In the genomic region with DNA sequence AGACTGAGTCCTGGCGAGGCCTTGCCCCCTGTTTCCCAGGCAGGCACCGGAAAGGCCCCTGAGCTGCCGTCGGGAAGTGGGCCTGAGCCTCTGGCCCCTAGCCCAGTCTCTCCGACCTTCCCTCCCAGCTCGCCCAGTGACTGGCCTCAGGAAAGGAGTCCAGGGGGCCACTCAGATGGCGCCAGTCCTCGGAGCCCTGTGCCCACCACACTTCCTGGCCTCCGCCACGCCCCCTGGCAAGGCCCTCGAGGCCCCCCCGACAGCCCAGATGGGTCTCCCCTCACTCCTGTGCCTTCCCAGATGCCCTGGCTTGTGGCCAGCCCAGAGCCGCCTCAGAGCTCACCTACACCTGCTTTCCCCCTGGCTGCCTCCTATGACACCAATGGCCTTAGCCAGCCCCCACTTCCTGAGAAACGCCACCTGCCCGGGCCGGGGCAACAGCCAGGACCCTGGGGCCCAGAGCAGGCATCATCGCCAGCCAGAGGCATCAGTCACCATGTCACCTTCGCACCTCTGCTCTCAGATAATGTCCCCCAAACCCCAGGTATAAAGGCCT, we compare ENCODE assay signal across 12 cellular contexts. TPM values are rescaled to one million over a fixed set of nuclear protein-coding genes. Genes with fewer than 3 reads are reported as not detected.
A peak's percentile ranks its signal among the peaks of the same experiment; 100 is the strongest.
DNase-seq lines count a peak whose midpoint lies in the region; ATAC-seq lines count a peak whose summit lies in the region.
"Had no signal": no experiment of that assay in that cellular context is flagged by ENCODE, and none has a peak within 500 bp of the region (broad histone marks: within the 10 kb centered on the region; RNA-seq: fewer than 3 reads in every experiment).

No MANE protein-coding gene starts in this region.

- H2BK5ac ChIP-seq in mesenchymal stem cell (ENCODE audit: low read depth, low read length, poor library complexity, severe bottlenecking), result no peak overlapping the region

- H2BK120ac ChIP-seq in mesenchymal stem cell (ENCODE audit: low read depth, low read length), result no peak overlapping the region

- no peak overlapping the region for H3K4me2 ChIP-seq in mesenchymal stem cell (ENCODE audit: low read length, poor library complexity, severe bottlenecking)

- H2AK5ac ChIP-seq in mesenchymal stem cell (ENCODE audit: low read length, severe bottlenecking), result no peak overlapping the region

- DNase-seq in activated T-cell treated with anti-CD3 and anti-CD28 coated beads, Interleukin-2, amount 50 U/mL, for 1 hour, result peak; percentile 19
- no peak for DNase-seq in activated T-cell treated with anti-CD3 and anti-CD28 coated beads, Interleukin-2, amount 50 U/mL, for 4 hours
- peak; percentile 5 for DNase-seq in astrocyte of the hippocampus (ENCODE audit: low read depth, low spot score)
- no peak for DNase-seq in mesenchymal stem cell
- DNase-seq in HuH-7.5 (ENCODE audit: low spot score), result no peak
- no peak for DNase-seq in DMS114 treated with DMSO at 0.1 percent for 48 hours (lab: John Stamatoyannopoulos, UW; ENCODE audit: unreplicated experiment)
- DNase-seq: amygdala, NCI-H526, T-cell had no signal

- ATAC-seq in activated T-cell treated with anti-CD3 and anti-CD28 coated beads, Interleukin-2, amount 50 U/mL, for 4 hours, result no peak
- ATAC-seq in HG03460 (IDR thresholded peaks at IDR 0.05; ENCODE audit: unreplicated experiment), result no peak

- peak overlapping the region; percentile 71 for H3K9ac ChIP-seq in mesenchymal stem cell (ENCODE audit: low read length)

- H2AFZ ChIP-seq in mesenchymal stem cell (ENCODE audit: low read depth, low read length), result no peak overlapping the region

- H3K9me3 ChIP-seq in mesenchymal stem cell (ENCODE audit: control insufficient read depth, low read length), result no peaks in the 10 kb centered on the region

- H3K36me3 Mint-ChIP-seq in activated T-cell treated with anti-CD3 and anti-CD28 coated beads, Interleukin-2, amount 50 U/mL, for 4 hours (ENCODE audit: insufficient read depth), result peaks cover 7% of the 10 kb centered on the region

- WGBS in mesenchymal stem cell, result 97% methylated on average over 17 of the region's 18 CpGs
- WGBS in urinary bladder, result 64% methylated on average over 18 of the region's 18 CpGs

- H3K23ac ChIP-seq in mesenchymal stem cell (ENCODE audit: low read length in 2 of 2), result no peak overlapping the region

- H4K91ac ChIP-seq in mesenchymal stem cell (ENCODE audit: low read length), result peak overlapping the region; percentile 4

- H4K8ac ChIP-seq in mesenchymal stem cell (ENCODE audit: low read length), result no peak overlapping the region

- H2BK12ac ChIP-seq in mesenchymal stem cell (ENCODE audit: low read length in 2 of 2), result no peak overlapping the region

- H3K27ac ChIP-seq in mesenchymal stem cell (ENCODE audit: low read length, poor library complexity, severe bottlenecking), result no peak overlapping the region
- H3K27ac ChIP-seq in urinary bladder (ENCODE audit: low read depth), result peak overlapping the region; percentile 18

- no peaks in the 10 kb centered on the region for H3K9me3 Mint-ChIP-seq in activated T-cell treated with anti-CD3 and anti-CD28 coated beads, Interleukin-2, amount 50 U/mL, for 4 hours
- H3K9me3 Mint-ChIP-seq: T-cell had no signal

- H3K4ac ChIP-seq in mesenchymal stem cell (ENCODE audit: low read depth in 1 of 2, low read length in 2 of 2), result peak overlapping the region in 1 of 2 experiments; percentile 18

- H3K79me1 ChIP-seq in mesenchymal stem cell (replicated peaks; ENCODE audit: low read length, poor library complexity, severe bottlenecking), result no peaks in the 10 kb centered on the region

- peaks cover under 1% of the 10 kb centered on the region for H3K4me1 Mint-ChIP-seq in activated T-cell treated with anti-CD3 and anti-CD28 coated beads, Interleukin-2, amount 50 U/mL, for 4 hours (ENCODE audit: low read depth)

- H3K18ac ChIP-seq in mesenchymal stem cell (ENCODE audit: low read depth in 1 of 2, low read length in 2 of 2), result peak overlapping the region in 1 of 2 experiments; percentile 23

- H3K27me3 Mint-ChIP-seq in activated T-cell treated with anti-CD3 and anti-CD28 coated beads, Interleukin-2, amount 50 U/mL, for 4 hours (ENCODE audit: low read depth), result no peaks in the 10 kb centered on the region

- H3K4me1 ChIP-seq in mesenchymal stem cell (ENCODE audit: control insufficient read depth, insufficient read depth, low read depth, low read length) (peaks cover 26% of the 10 kb centered on the region), urinary bladder (ENCODE audit: insufficient read depth) (no peaks in the 10 kb centered on the region)

- H2BK15ac ChIP-seq in mesenchymal stem cell (ENCODE audit: low read depth, poor library complexity, severe bottlenecking), result no peak overlapping the region

- H3K36me3 ChIP-seq in mesenchymal stem cell (ENCODE audit: control insufficient read depth in 1 of 2, insufficient read depth in 2 of 2, low read depth in 1 of 2, low read length in 2 of 2) (peaks cover 82 to 85% of the 10 kb centered on the region in 2 experiments), urinary bladder (ENCODE audit: insufficient read depth) (no peaks in the 10 kb centered on the region)

- H3K4me3 Mint-ChIP-seq in activated T-cell treated with anti-CD3 and anti-CD28 coated beads, Interleukin-2, amount 50 U/mL, for 4 hours, result no peak overlapping the region
- H3K4me3 Mint-ChIP-seq: T-cell had no signal

- no peak overlapping the region for H3K14ac ChIP-seq in mesenchymal stem cell (ENCODE audit: low read length in 2 of 2)

- H3K27me3 ChIP-seq in mesenchymal stem cell (ENCODE audit: control insufficient read depth in 1 of 2, insufficient read depth in 1 of 2, low read length in 2 of 2), result no peaks in the 10 kb centered on the region

- no peak overlapping the region for H3K4me3 ChIP-seq in mesenchymal stem cell (ENCODE audit: insufficient read depth in 1 of 2, low read depth in 1 of 2, low read length in 2 of 2)
- H3K4me3 ChIP-seq in urinary bladder (ENCODE audit: low read depth, low read length), result no peak overlapping the region

RNA-seq across cellular contexts. Expression of a gene that starts 10.9 kb away (rescaled TPM):
- 1 to 10 TPM in 2 of 3 donors, under 1 TPM in 1; 0.87 to 2.5 (median 2.1) TPM for total RNA-seq in activated T-cell treated with anti-CD3 and anti-CD28 coated beads, Interleukin-2, amount 50 U/mL, for 4 hours
- polyA plus RNA-seq in mesenchymal stem cell (2013, experiment 1 of 2), result 95.2 TPM
- 91.2 TPM for polyA plus RNA-seq in mesenchymal stem cell (2013, experiment 2 of 2)
- total RNA-seq in urinary bladder, result 57.9 TPM
- polyA plus RNA-seq in urinary bladder, result 178 TPM

RNA-seq across cellular contexts. Expression of a gene that starts 18.4 kb away (rescaled TPM):
- total RNA-seq in activated T-cell treated with anti-CD3 and anti-CD28 coated beads, Interleukin-2, amount 50 U/mL, for 4 hours, result 10 to 100 TPM; 48.3 to 57.8 (median 50.7) TPM
- polyA plus RNA-seq in mesenchymal stem cell (2013, experiment 1 of 2), result 15.3 TPM
- polyA plus RNA-seq in mesenchymal stem cell (2013, experiment 2 of 2), result 14.7 TPM
- 9.0 TPM for total RNA-seq in urinary bladder
- 66.3 TPM for polyA plus RNA-seq in urinary bladder

RNA-seq across cellular contexts. Expression of a gene that starts 36.7 kb away (rescaled TPM):
- total RNA-seq in activated T-cell treated with anti-CD3 and anti-CD28 coated beads, Interleukin-2, amount 50 U/mL, for 4 hours, result under 1 TPM; 0.29 to 0.43 (median 0.38) TPM
- 54.0 TPM for polyA plus RNA-seq in mesenchymal stem cell (2013, experiment 1 of 2)
- 54.6 TPM for polyA plus RNA-seq in mesenchymal stem cell (2013, experiment 2 of 2)
- total RNA-seq in urinary bladder, result 39.8 TPM
- polyA plus RNA-seq in urinary bladder, result 461 TPM

RNA-seq across cellular contexts. Expression of a gene that starts 42.5 kb away (rescaled TPM):
- under 1 TPM; 0.15 to 0.54 (median 0.32) TPM for total RNA-seq in activated T-cell treated with anti-CD3 and anti-CD28 coated beads, Interleukin-2, amount 50 U/mL, for 4 hours
- polyA plus RNA-seq in mesenchymal stem cell (2013, experiment 1 of 2), result 0.03 TPM
- polyA plus RNA-seq in mesenchymal stem cell (2013, experiment 2 of 2), result not detected
- not detected for total RNA-seq in urinary bladder
- 0.30 TPM for polyA plus RNA-seq in urinary bladder
- total RNA-seq: epithelial cell of proximal tubule had no signal

RNA-seq across cellular contexts. Expression of a gene that starts 54.5 kb away (rescaled TPM):
- 100 to 1,000 TPM; 617 to 659 (median 632) TPM for total RNA-seq in activated T-cell treated with anti-CD3 and anti-CD28 coated beads, Interleukin-2, amount 50 U/mL, for 4 hours
- 387 TPM for polyA plus RNA-seq in mesenchymal stem cell (2013, experiment 1 of 2)
- 364 TPM for polyA plus RNA-seq in mesenchymal stem cell (2013, experiment 2 of 2)
- total RNA-seq in urinary bladder, result 743 TPM
- polyA plus RNA-seq in urinary bladder, result 246 TPM

Comparison
In these comparisons a context has a peak if more than half of its experiments do, and no peak if none do; other contexts are left out.
1. DNase-seq: peak in activated T-cell treated with anti-CD3 and anti-CD28 coated beads, Interleukin-2, amount 50 U/mL, for 1 hour (single experiment) and astrocyte of the hippocampus (single experiment); none in activated T-cell treated with anti-CD3 and anti-CD28 coated beads, Interleukin-2, amount 50 U/mL, for 4 hours (single experiment), mesenchymal stem cell (single experiment), HuH-7.5 (single experiment) and DMS114 treated with DMSO at 0.1 percent for 48 hours (single experiment).
2. RNA of a gene that starts 10.9 kb away (total RNA-seq): 57.9 TPM in urinary bladder (single experiment); 0.87 to 2.5 TPM in activated T-cell treated with anti-CD3 and anti-CD28 coated beads, Interleukin-2, amount 50 U/mL, for 4 hours; every median in the first group is over 10 times any median in the second.
3. RNA of a gene that starts 36.7 kb away (total RNA-seq): 39.8 TPM in urinary bladder (single experiment); 0.29 to 0.43 TPM in activated T-cell treated with anti-CD3 and anti-CD28 coated beads, Interleukin-2, amount 50 U/mL, for 4 hours; every median in the first group is over 10 times any median in the second.